Comparison of ENCODE assay signal across 21 cellular contexts in genomic region chr11:117715801-117716200, GRCh38.
DNase-seq lines count a peak whose midpoint lies in the region; ATAC-seq and TF ChIP-seq lines count a peak whose summit lies in the region.
"Had no signal": no experiment of that assay in that cellular context is flagged by ENCODE, and none has a peak within 500 bp of the region (broad histone marks: within the 10 kb centered on the region; RNA-seq: fewer than 3 reads in every experiment).

No MANE protein-coding gene starts in this region.

- ATAC-seq in HG02759 (IDR thresholded peaks at IDR 0.05; ENCODE audit: unreplicated experiment): no peak

- H3K4me1 ChIP-seq in endodermal cell (ENCODE audit: control insufficient read depth, insufficient read depth, low read length): peaks cover 26% of the 10 kb centered on the region

- H3K9me3 ChIP-seq in endodermal cell (ENCODE audit: control insufficient read depth, low read length): no peaks in the 10 kb centered on the region

- H3K4me3 ChIP-seq in endodermal cell (ENCODE audit: low read length): no peak overlapping the region

- H3K36me3 ChIP-seq in endodermal cell (ENCODE audit: control insufficient read depth, insufficient read depth, low read length): no peaks in the 10 kb centered on the region

- peaks cover 43% of the 10 kb centered on the region for H3K4me1 Mint-ChIP-seq in endodermal cell
- H3K4me1 Mint-ChIP-seq: B cell had no signal

- no peaks in the 10 kb centered on the region for H3K9me3 Mint-ChIP-seq in endodermal cell
- H3K9me3 Mint-ChIP-seq: CD4-positive, alpha-beta T cell; H9 had no signal

- no peak overlapping the region for H3K27ac ChIP-seq in endodermal cell (ENCODE audit: low read depth, low read length)

- peak overlapping the region; percentile 12 for H3K27ac Mint-ChIP-seq in endodermal cell
- H3K27ac Mint-ChIP-seq: B cell; CD4-positive, alpha-beta T cell; H9 had no signal

- no peak for TF ChIP-seq CTCF in endodermal cell (conservative IDR thresholded peaks at IDR 0.05)

- WGBS in endodermal cell (ENCODE audit: insufficient coverage in 1 of 2, insufficient read length in 1 of 2), 2 experiments: 62 to 80% methylated on average over 3 to 8 of the region's 8 CpGs

- peaks cover 34% of the 10 kb centered on the region for H3K27me3 Mint-ChIP-seq in endodermal cell (ENCODE audit: insufficient read depth)

- H3K4me3 Mint-ChIP-seq in endodermal cell: no peak overlapping the region
- H3K4me3 Mint-ChIP-seq: B cell; CD4-positive, alpha-beta T cell; H9 had no signal

- peaks cover 7% of the 10 kb centered on the region for H3K27me3 ChIP-seq in endodermal cell (ENCODE audit: control insufficient read depth, insufficient read depth, low read length, poor library complexity, severe bottlenecking)

- H3K36me3 Mint-ChIP-seq in endodermal cell (ENCODE audit: low read depth): no peaks in the 10 kb centered on the region

- DNase-seq in Ammon's horn (ENCODE audit: low spot score) (peak; percentile 69), NCI-H526 treated with DMSO at 0.1 percent for 48 hours (lab: John Stamatoyannopoulos, UW) (peak; percentile 74), endodermal cell (no peak), posterior vena cava (ENCODE audit: low spot score) (peak; percentile 47), NCI-H1436 treated with DMSO at 0.1 percent for 48 hours (lab: John Stamatoyannopoulos, UW) (no peak), NCI-H1930 (lab: John Stamatoyannopoulos, UW) (no peak)
- DNase-seq in activated naive CD4-positive, alpha-beta T cell treated with anti-CD3 and anti-CD28 coated beads, Interleukin-2, amount 50 U/mL, for 16 hours: no peak
- DNase-seq: 8988T; Calu3; CD4-positive, alpha-beta T cell; DMS53; H9; KG1; NCI-H1436; NCI-H2171 treated with DMSO at 0.1 percent for 48 hours; NCI-H446 treated with DMSO at 0.1 percent for 48 hours; NCI-H748 treated with DMSO at 0.1 percent for 48 hours; NK-92 treated with Interleukin-12 subunit alpha and Interleukin-12 subunit beta, amount 100 ng/mL, for 24 hours; Right ventricle myocardium superior had no signal

- intact Hi-C loops in posterior vena cava (cut with DNase I): no loop called here

- H3K9ac ChIP-seq in endodermal cell (ENCODE audit: extremely low read depth, low read length, poor library complexity, severe bottlenecking): no peak overlapping the region

Comparison
In these comparisons a context has a peak if more than half of its experiments do, and no peak if none do; other contexts are left out.
1. DNase-seq: peak in Ammon's horn (single experiment), NCI-H526 treated with DMSO at 0.1 percent for 48 hours (single experiment) and posterior vena cava (single experiment); none in endodermal cell (single experiment), NCI-H1436 treated with DMSO at 0.1 percent for 48 hours (single experiment), activated naive CD4-positive, alpha-beta T cell treated with anti-CD3 and anti-CD28 coated beads, Interleukin-2, amount 50 U/mL, for 16 hours (single experiment) and NCI-H1930 (0 of 2).